Comparison of ENCODE assay signal across 18 cellular contexts in genomic region chr1:111778541-111779051, GRCh38. TPM values are rescaled to one million over a fixed set of nuclear protein-coding genes. Genes with fewer than 3 reads are reported as not detected.
DNase-seq lines count a peak whose midpoint lies in the region; FAIRE-seq and TF ChIP-seq lines count a peak whose summit lies in the region.
"Had no signal": no experiment of that assay in that cellular context is flagged by ENCODE, and none has a peak within 500 bp of the region (broad histone marks: within the 10 kb centered on the region; RNA-seq: fewer than 3 reads in every experiment).

No MANE protein-coding gene starts in this region.

- no peak overlapping the region for H3K4me3 ChIP-seq in fibroblast of pulmonary artery (replicated peaks; ENCODE audit: low read depth, low read length)
- H3K4me3 ChIP-seq: lower lobe of right lung, pancreas, sigmoid colon had no signal

- H3K27ac Mint-ChIP-seq in progenitor cell of endocrine pancreas: peak overlapping the region; percentile 78

- H3K9me3 Mint-ChIP-seq in progenitor cell of endocrine pancreas (ENCODE audit: low read depth): no peaks in the 10 kb centered on the region

- peaks cover 3% of the 10 kb centered on the region for H3K27me3 Mint-ChIP-seq in progenitor cell of endocrine pancreas

- TF ChIP-seq CTCF in fibroblast of pulmonary artery (IDR thresholded peaks at IDR 0.05; ENCODE audit: low read length, missing control alignments) (no peak), progenitor cell of endocrine pancreas (IDR thresholded peaks at IDR 0.05; ENCODE audit: unreplicated experiment) (no peak), GM10266 (IDR thresholded peaks at IDR 0.05; ENCODE audit: control insufficient read depth, insufficient read depth, low read depth, missing control alignments) (no peak)

- peaks cover 2% of the 10 kb centered on the region for H3K4me1 Mint-ChIP-seq in progenitor cell of endocrine pancreas (ENCODE audit: low read depth)

- peak; percentile 84 for FAIRE-seq in G401.6 (lab: Jason Lieb, UNC)
- FAIRE-seq: keratinocyte, pancreas had no signal

- peak; percentile 92 for DNase-seq in NCI-H226
- peak; percentile 32 for DNase-seq in fibroblast of pulmonary artery (ENCODE audit: low read depth)
- DNase-seq in progenitor cell of endocrine pancreas (ENCODE audit: low spot score, unreplicated experiment): no peak
- no peak for DNase-seq in 8988T
- no peak for DNase-seq in NCI-H1694 (lab: John Stamatoyannopoulos, UW)
- no peak for DNase-seq in GM10266 (ENCODE audit: extremely low spot score)
- DNase-seq: activated gamma-delta T cell treated with Interleukin-2 at 50 U/mL for 16 hours; activated T-cell treated with anti-CD3 and anti-CD28 coated beads for 4 hours; effector CD4-positive, alpha-beta T cell; GF-D8; lower lobe of right lung; NCI-H2107; NCI-H526 treated with DMSO at 0.1 percent for 48 hours; pancreas; sigmoid colon; stimulated activated naive CD4-positive, alpha-beta T cell had no signal

- no peaks in the 10 kb centered on the region for H3K36me3 Mint-ChIP-seq in progenitor cell of endocrine pancreas (ENCODE audit: insufficient read depth)

- H3K4me3 Mint-ChIP-seq in progenitor cell of endocrine pancreas (ENCODE audit: low read depth): no peak overlapping the region

RNA-seq across cellular contexts. Expression of gene DDX20, which starts 22.9 kb away (rescaled TPM):
- total RNA-seq in progenitor cell of endocrine pancreas: 18.4 and 18.6 TPM in 2 replicates

RNA-seq across cellular contexts. Expression of gene INKA2, which starts 39.4 kb away (rescaled TPM):
- total RNA-seq in progenitor cell of endocrine pancreas: 4.4 and 5.8 TPM in 2 replicates

Comparison
In these comparisons a context has a peak if more than half of its experiments do, and no peak if none do; other contexts are left out.
1. DNase-seq: peak in NCI-H226 (single experiment) and fibroblast of pulmonary artery (single experiment); none in progenitor cell of endocrine pancreas (single experiment), 8988T (single experiment), NCI-H1694 (single experiment) and GM10266 (single experiment).